Comparison of ENCODE assay signal across 31 cellular contexts in the genomic region with DNA sequence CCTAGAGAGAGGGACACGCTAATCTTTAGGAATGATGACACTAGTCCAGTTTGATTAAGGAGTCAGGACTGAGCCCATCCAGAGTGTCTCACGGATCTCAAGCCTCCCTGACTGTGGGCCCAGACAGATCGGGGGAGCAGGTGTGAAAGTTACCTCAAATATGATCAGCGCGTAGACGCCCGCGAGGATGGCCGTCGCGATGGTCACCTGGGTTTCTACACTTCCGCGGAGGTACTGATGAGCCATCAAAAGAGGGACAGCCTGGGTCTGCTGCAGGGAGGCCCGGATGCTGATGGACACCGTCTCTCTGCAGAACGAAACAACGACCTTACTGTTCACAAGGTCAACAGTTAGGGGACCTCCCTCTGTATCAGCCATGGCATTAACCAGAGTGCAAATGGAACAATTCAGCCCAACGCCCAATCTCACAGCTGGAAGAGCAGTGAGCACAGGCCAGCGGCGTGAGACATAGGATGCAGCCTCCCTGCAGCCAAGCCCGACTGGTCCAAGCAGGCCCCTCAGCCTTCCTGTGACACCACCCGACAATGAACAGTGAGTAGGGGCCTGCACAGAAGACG.
"Had no signal": no experiment of that assay in that cellular context is flagged by ENCODE, and none has a peak within 500 bp of the region (broad histone marks: within the 10 kb centered on the region; RNA-seq: fewer than 3 reads in every experiment).

No MANE protein-coding gene starts in this region.

- H3K27me3 ChIP-seq: foreskin keratinocyte, gastroesophageal sphincter, heart right ventricle, right atrium auricular region, sigmoid colon, testis, tibial artery had no signal

- H3K4me3 Mint-ChIP-seq: dendritic cell treated with granulocyte-macrophage colony-stimulating factor and Interleukin-4, amounts not matched to agents 40 ng/mL and 50 ng/mL, for 4 days; endodermal cell; memory B cell; mesothelial cell of epicardium; naive B cell; natural killer cell treated with Interleukin-12 subunit alpha and Interleukin-12 subunit beta and Interleukin-15 and Interleukin-18, amount 100 ng/mL, for 72 hours; neural crest cell; stimulated activated memory B cell treated with anti-CD40 and anti-IgM and Interleukin-4, amounts not matched to agents 10 μg/mL and 1 μg/mL and 100 μg/mL, for 72 hours; type B pancreatic cell had no signal

- H3K4me3 ChIP-seq: gastroesophageal sphincter, heart right ventricle, left ventricle myocardium inferior, lower lobe of right lung, mucosa of descending colon, prostate gland, right atrium auricular region, sigmoid colon, testis, tibial artery had no signal

- H3K27ac Mint-ChIP-seq: dendritic cell treated with granulocyte-macrophage colony-stimulating factor and Interleukin-4, amounts not matched to agents 40 ng/mL and 50 ng/mL, for 4 days; endodermal cell; memory B cell; mesothelial cell of epicardium; natural killer cell treated with Interleukin-12 subunit alpha and Interleukin-12 subunit beta and Interleukin-15 and Interleukin-18, amount 100 ng/mL, for 72 hours; stimulated activated memory B cell treated with anti-CD40 and anti-IgM and Interleukin-4, amounts not matched to agents 10 μg/mL and 1 μg/mL and 100 μg/mL, for 72 hours; type B pancreatic cell had no signal

- H3K9me3 Mint-ChIP-seq: dendritic cell treated with granulocyte-macrophage colony-stimulating factor and Interleukin-4, amounts not matched to agents 40 ng/mL and 50 ng/mL, for 4 days; endodermal cell; memory B cell; natural killer cell treated with Interleukin-12 subunit alpha and Interleukin-12 subunit beta and Interleukin-15 and Interleukin-18, amount 100 ng/mL, for 72 hours; stimulated activated memory B cell treated with anti-CD40 and anti-IgM and Interleukin-4, amounts not matched to agents 10 μg/mL and 1 μg/mL and 100 μg/mL, for 72 hours had no signal

- H3K4me1 ChIP-seq: foreskin keratinocyte, gastroesophageal sphincter, heart right ventricle, left ventricle myocardium inferior, lower lobe of right lung, parathyroid adenoma, prostate gland, right atrium auricular region, sigmoid colon, testis, tibial artery had no signal

- H3K27ac ChIP-seq: epithelial cell of prostate, foreskin keratinocyte, gastroesophageal sphincter, heart right ventricle, left ventricle myocardium inferior, lower lobe of right lung, parathyroid adenoma, prostate gland, right atrium auricular region, sigmoid colon, testis, tibial artery had no signal

- DNase-seq: effector CD8-positive, alpha-beta T cell; endodermal cell; foreskin keratinocyte; heart right ventricle; hippocampal formation; left cardiac atrium; left ventricle myocardium inferior; lower lobe of right lung; mucosa of descending colon; naive B cell; sigmoid colon; stimulated activated CD4-positive, alpha-beta T cell treated with anti-CD3 and anti-CD28 coated beads, Interleukin-2, amount 100 ng/mL, for 24 hours; stimulated activated CD4-positive, alpha-beta T cell treated with anti-CD3 and anti-CD28 coated beads, Interleukin-4, amount 100 ng/mL, for 24 hours; stimulated activated naive CD8-positive, alpha-beta T cell treated with anti-CD3 and anti-CD28 coated beads, Interleukin-15, Interleukin-2, amounts not matched to agents 100 U/mL and 50 U/mL, for 24 hours; substantia nigra; testis had no signal

- H3K9me3 ChIP-seq: gastroesophageal sphincter, left ventricle myocardium inferior, lower lobe of right lung, mucosa of descending colon, prostate gland, right atrium auricular region, sigmoid colon, testis, tibial artery had no signal

- H3K36me3 ChIP-seq: gastroesophageal sphincter, heart right ventricle, left ventricle myocardium inferior, lower lobe of right lung, prostate gland, right atrium auricular region, sigmoid colon had no signal

- H3K36me3 Mint-ChIP-seq: memory B cell; mesothelial cell of epicardium; naive B cell; natural killer cell treated with Interleukin-12 subunit alpha and Interleukin-12 subunit beta and Interleukin-15 and Interleukin-18, amount 100 ng/mL, for 72 hours; stimulated activated memory B cell treated with anti-CD40 and anti-IgM and Interleukin-4, amounts not matched to agents 10 μg/mL and 1 μg/mL and 100 μg/mL, for 72 hours; type B pancreatic cell had no signal

- H3K4me1 Mint-ChIP-seq: endodermal cell; memory B cell; mesothelial cell of epicardium; stimulated activated memory B cell treated with anti-CD40 and anti-IgM and Interleukin-4, amounts not matched to agents 10 μg/mL and 1 μg/mL and 100 μg/mL, for 72 hours had no signal

- FAIRE-seq: colon, islet of Langerhans had no signal

- H3K27me3 Mint-ChIP-seq: dendritic cell treated with granulocyte-macrophage colony-stimulating factor and Interleukin-4, amounts not matched to agents 40 ng/mL and 50 ng/mL, for 4 days; memory B cell; naive B cell; natural killer cell treated with Interleukin-12 subunit alpha and Interleukin-12 subunit beta and Interleukin-15 and Interleukin-18, amount 100 ng/mL, for 72 hours; type B pancreatic cell had no signal

- ATAC-seq: foreskin keratinocyte; gastroesophageal sphincter; heart right ventricle; left cardiac atrium; lower lobe of right lung; mucosa of descending colon; stimulated activated naive CD8-positive, alpha-beta T cell treated with anti-CD3 and anti-CD28 coated beads, Interleukin-15, Interleukin-2, amounts not matched to agents 100 U/mL and 50 U/mL, for 24 hours had no signal
